11 cellular contexts compared by ENCODE assay signal in genomic region chr12:38903596-38903995, GRCh38. TPM values are rescaled to one million over a fixed set of nuclear protein-coding genes. Genes with fewer than 3 reads are reported as not detected.
DNase-seq lines count a peak whose midpoint lies in the region; TF ChIP-seq lines count a peak whose summit lies in the region.
"Had no signal": no experiment of that assay in that cellular context is flagged by ENCODE, and none has a peak within 500 bp of the region (broad histone marks: within the 10 kb centered on the region; RNA-seq: fewer than 3 reads in every experiment).

No MANE protein-coding gene starts in this region.

- no peak overlapping the region for H3K4me2 ChIP-seq in SK-N-SH

- TF ChIP-seq CTCF in retinal pigment epithelial cell (conservative IDR thresholded peaks at IDR 0.05; ENCODE audit: low read depth, low read length), result no peak
- TF ChIP-seq CTCF in SK-N-SH (IDR thresholded peaks at IDR 0.05), result no peak
- TF ChIP-seq CTCF in GM13977 (IDR thresholded peaks at IDR 0.05; ENCODE audit: extremely low read depth, insufficient read depth, missing control alignments), result no peak

- in situ Hi-C loops in GM13977 (cut with MboI; ENCODE audit: low pct_unique_long_range_greater_than_20kb, low sequenced_read_pairs, unreplicated experiment), result loop anchor here (10.0 to 25.0 kb wide), 3 partner anchors 129 to 566 kb away; no protein-coding TSS in a partner anchor

- H3K27me3 ChIP-seq in endocrine pancreas (ENCODE audit: control insufficient read depth, insufficient read depth, low read length), result no peaks in the 10 kb centered on the region
- H3K27me3 ChIP-seq in SK-N-SH (ENCODE audit: insufficient read depth), result no peaks in the 10 kb centered on the region; the same call in 1 of the 2 replicates
- H3K27me3 ChIP-seq: thyroid gland had no signal

- no peaks in the 10 kb centered on the region for H3K79me2 ChIP-seq in SK-N-SH (ENCODE audit: insufficient read depth)

- H3K4me1 ChIP-seq in endocrine pancreas (ENCODE audit: control insufficient read depth, insufficient read depth, low read length) (peaks cover 13% of the 10 kb centered on the region), SK-N-SH (ENCODE audit: control insufficient read depth in 1 of 2, insufficient read depth in 2 of 2, low read depth in 1 of 2, low read length in 1 of 2) (peaks cover 0 to 7% of the 10 kb centered on the region in 2 experiments; a peak in 1 of 4 replicates)

- no peaks in the 10 kb centered on the region for H3K9me2 ChIP-seq in SK-N-SH

- H3K9ac ChIP-seq in endocrine pancreas (ENCODE audit: control insufficient read depth, insufficient read depth, low read length), result peak overlapping the region; percentile 32
- H3K9ac ChIP-seq in SK-N-SH, result no peak overlapping the region

- CTCF ChIA-PET in SK-N-SH (lab: Yijun Ruan, JAX), result interaction anchor here (1.4 to 5.2 kb wide), 3 partner anchors 200 to 370 kb away, joined by 4 to 76 read pairs (median 50); no protein-coding TSS in a partner anchor

- WGBS in SK-N-SH (ENCODE audit: low lambda C conversion rate), result 69% methylated on average over 3 of the region's 3 CpGs

- H3K4me3 ChIP-seq in GM08714 (ENCODE audit: low read length) (peak overlapping the region; percentile 92), endocrine pancreas (ENCODE audit: control insufficient read depth, insufficient read depth, low read length) (peak overlapping the region; percentile 52), retinal pigment epithelial cell (ENCODE audit: low read length) (peak overlapping the region; percentile 10), SK-N-SH (ENCODE audit: low read depth in 2 of 2, low read length in 1 of 2) (no peak overlapping the region)

- DNase-seq in NCI-H82 treated with DMSO at 0.1 percent for 48 hours (lab: John Stamatoyannopoulos, UW; ENCODE audit: unreplicated experiment) (peak; percentile 38), retinal pigment epithelial cell (ENCODE audit: low read depth) (no peak), HuH-7.5 (ENCODE audit: low spot score) (no peak), SK-N-SH (no peak), GM13977 (ENCODE audit: low spot score) (no peak)
- DNase-seq: activated naive CD8-positive, alpha-beta T cell treated with anti-CD3 and anti-CD28 coated beads, Interleukin-2, amount 10 ng/mL, durations not matched to agents 7 days and 5 days; GDM1; NCI-H2029; thyroid gland had no signal

- H2AFZ ChIP-seq in SK-N-SH (ENCODE audit: low read depth), result no peak overlapping the region

- H3F3A ChIP-seq in SK-N-SH (replicated peaks; ENCODE audit: insufficient read depth), result no peaks in the 10 kb centered on the region

- H4K20me1 ChIP-seq in SK-N-SH (ENCODE audit: insufficient read depth), result no peaks in the 10 kb centered on the region

- POLR2A ChIA-PET in SK-N-SH (lab: Yijun Ruan, JAX), result no interaction called here

- no peaks in the 10 kb centered on the region for H3K36me3 ChIP-seq in endocrine pancreas (ENCODE audit: control insufficient read depth, insufficient read depth, low read length)
- H3K36me3 ChIP-seq in SK-N-SH (replicated peaks in 1 of 2; ENCODE audit: control insufficient read depth in 1 of 2, insufficient read depth in 2 of 2, low read length in 1 of 2), result no peaks in the 10 kb centered on the region
- H3K36me3 ChIP-seq: thyroid gland had no signal

- H3K9me3 ChIP-seq in endocrine pancreas (ENCODE audit: control insufficient read depth, low read length) (no peaks in the 10 kb centered on the region), SK-N-SH (no peaks in the 10 kb centered on the region)
- H3K9me3 ChIP-seq: thyroid gland had no signal

- no peak for TF ChIP-seq EP300 in SK-N-SH (IDR thresholded peaks at IDR 0.05; ENCODE audit: borderline replicate concordance in 1 of 2, low read depth in 1 of 2, low read length in 1 of 2)

- TF ChIP-seq RAD21 in SK-N-SH (IDR thresholded peaks at IDR 0.05; ENCODE audit: low read length), result no peak

- H3K27ac ChIP-seq in SK-N-SH (ENCODE audit: low read depth in 2 of 2, low read length in 1 of 2), result no peak overlapping the region; a peak in 1 of 4 replicates

TF ChIP-seq in SK-N-SH, 30 proteins besides CTCF, POLR2A, EP300 and RAD21:
- no peak for TF ChIP-seq RCOR1 (IDR thresholded peaks at IDR 0.05; ENCODE audit: low read length)
- no peak for TF ChIP-seq FOXM1 (IDR thresholded peaks at IDR 0.05; ENCODE audit: low read depth)
- TF ChIP-seq GATA2 (CRISPR knock-in tag; IDR thresholded peaks at IDR 0.05), result no peak
- TF ChIP-seq, protein P1, sequence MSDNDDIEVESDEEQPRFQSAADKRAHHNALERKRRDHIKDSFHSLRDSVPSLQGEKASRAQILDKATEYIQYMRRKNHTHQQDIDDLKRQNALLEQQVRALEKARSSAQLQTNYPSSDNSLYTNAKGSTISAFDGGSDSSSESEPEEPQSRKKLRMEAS (IDR thresholded peaks at IDR 0.05; ENCODE audit: low read depth), result no peak
- TF ChIP-seq FOXJ3 (CRISPR knock-in tag; IDR thresholded peaks at IDR 0.05), result no peak
- no peak for TF ChIP-seq TAF1 (IDR thresholded peaks at IDR 0.05; ENCODE audit: borderline replicate concordance, low read depth, low read length)
- TF ChIP-seq, protein P2, sequence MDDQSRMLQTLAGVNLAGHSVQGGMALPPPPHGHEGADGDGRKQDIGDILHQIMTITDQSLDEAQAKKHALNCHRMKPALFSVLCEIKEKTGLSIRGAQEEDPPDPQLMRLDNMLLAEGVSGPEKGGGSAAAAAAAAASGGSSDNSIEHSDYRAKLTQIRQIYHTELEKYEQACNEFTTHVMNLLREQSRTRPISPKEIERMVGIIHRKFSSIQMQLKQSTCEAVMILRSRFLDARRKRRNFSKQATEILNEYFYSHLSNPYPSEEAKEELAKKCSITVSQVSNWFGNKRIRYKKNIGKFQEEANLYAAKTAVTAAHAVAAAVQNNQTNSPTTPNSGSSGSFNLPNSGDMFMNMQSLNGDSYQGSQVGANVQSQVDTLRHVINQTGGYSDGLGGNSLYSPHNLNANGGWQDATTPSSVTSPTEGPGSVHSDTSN (IDR thresholded peaks at IDR 0.05), result no peak
- no peak for TF ChIP-seq TCF12 (IDR thresholded peaks at IDR 0.05)
- TF ChIP-seq IRF3 (IDR thresholded peaks at IDR 0.05; ENCODE audit: low read depth, low read length), result no peak
- TF ChIP-seq SMC3 (IDR thresholded peaks at IDR 0.05; ENCODE audit: low read depth, low read length), result no peak

RNA-seq across cellular contexts. Expression of gene CPNE8, which starts 1.8 kb away (rescaled TPM):
- not detected in 2 replicates for polyA plus RNA-seq in SK-N-SH (2012; rRNA removed)
- polyA plus RNA-seq in SK-N-SH (2012; cell fraction: cytosol; rRNA removed), result 0.01 and 0.18 TPM in 2 replicates
- polyA plus RNA-seq in SK-N-SH (2012; cell fraction: nucleus; rRNA removed), result not detected in 2 replicates

Comparison
In these comparisons a context has a peak if more than half of its experiments do, and no peak if none do; other contexts are left out.
1. H3K4me3 ChIP-seq: peak in GM08714 (single experiment), endocrine pancreas (single experiment) and retinal pigment epithelial cell (single experiment); none in SK-N-SH (0 of 2).